ENCODE assay signal across 21 cellular contexts in the genomic region with DNA sequence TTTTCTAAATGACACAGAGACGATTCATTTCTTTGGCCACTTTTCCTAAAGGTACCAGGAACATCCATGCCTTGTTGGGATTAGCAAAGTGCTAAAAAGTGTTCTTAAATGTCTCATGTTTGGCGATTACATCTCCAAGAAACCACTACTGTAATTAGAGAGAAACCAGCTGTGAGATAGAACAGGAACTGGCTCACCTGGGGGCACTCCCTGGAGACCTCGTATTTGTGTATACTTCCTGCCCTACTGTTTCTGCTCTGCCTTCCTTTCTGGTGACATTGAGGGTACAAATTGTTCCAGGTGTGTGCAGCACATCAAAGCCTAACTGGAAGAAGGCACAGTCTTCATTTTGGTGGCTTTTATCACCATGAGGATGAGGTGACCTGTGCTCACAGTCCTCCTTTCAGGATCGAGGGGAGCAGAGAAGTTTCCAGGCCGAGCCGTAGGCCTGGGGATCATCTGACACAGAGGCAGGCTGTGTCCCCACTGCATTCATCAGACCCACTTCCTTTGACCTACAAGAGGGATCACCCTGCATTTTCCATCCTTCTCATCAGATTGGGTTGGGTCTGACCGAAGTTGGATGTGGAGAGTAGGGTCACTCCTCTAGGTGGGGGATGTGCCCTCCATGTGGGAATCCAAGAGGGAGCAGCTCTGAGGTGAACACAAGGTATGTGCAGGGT. TPM values are rescaled to one million over a fixed set of nuclear protein-coding genes. Genes with fewer than 3 reads are reported as not detected.
A peak's percentile ranks its signal among the peaks of the same experiment; 100 is the strongest.
DNase-seq lines count a peak whose midpoint lies in the region; ATAC-seq and FAIRE-seq lines count a peak whose summit lies in the region.
"Had no signal": no experiment of that assay in that cellular context is flagged by ENCODE, and none has a peak within 500 bp of the region (broad histone marks: within the 10 kb centered on the region; RNA-seq: fewer than 3 reads in every experiment).

No MANE protein-coding gene starts in this region.

- no peaks in the 10 kb centered on the region for H3K27me3 Mint-ChIP-seq in CD8-positive, alpha-beta memory T cell
- peaks cover 52% of the 10 kb centered on the region for H3K27me3 Mint-ChIP-seq in T-helper 17 cell

- CTCF ChIA-PET in CD8-positive, alpha-beta memory T cell (lab: Charles Lee), result interaction anchor here (1.6 kb wide), 2 partner anchors 20 to 22 kb away, joined by 3 to 6 read pairs; no protein-coding TSS in a partner anchor

- no peak for DNase-seq in CD8-positive, alpha-beta memory T cell
- DNase-seq in GM19239 (ENCODE audit: insufficient read length, low spot score) (peak; percentile 45), T-helper 17 cell (no peak), mesenchymal stem cell (no peak), NCI-H2196 (lab: John Stamatoyannopoulos, UW; ENCODE audit: unreplicated experiment) (no peak)
- no peak for DNase-seq in effector CD8-positive, alpha-beta T cell (lab: John Stamatoyannopoulos, UW)
- DNase-seq: activated T-cell treated with anti-CD3 and anti-CD28 coated beads, Interleukin-2, amount 50 U/mL, for 24 hours; CD4-positive, alpha-beta memory T cell; central memory CD4-positive, alpha-beta T cell; IMR-90; kidney glomerular epithelial cell; NCI-H1417 treated with DMSO at 0.1 percent for 48 hours; T-cell; testis had no signal

- H3K36me3 Mint-ChIP-seq in CD8-positive, alpha-beta memory T cell, result peaks cover 1 to 16% (median 1%) of the 10 kb centered on the region in 3 donors
- H3K36me3 Mint-ChIP-seq in T-helper 17 cell (ENCODE audit: low read depth), result no peaks in the 10 kb centered on the region

- peaks cover 18 to 38% (median 31%) of the 10 kb centered on the region in 3 donors for H3K4me1 Mint-ChIP-seq in CD8-positive, alpha-beta memory T cell
- no peaks in the 10 kb centered on the region for H3K4me1 Mint-ChIP-seq in T-helper 17 cell

- H3K9me3 ChIP-seq in CD8-positive, alpha-beta memory T cell (ENCODE audit: low read length), result peaks cover 8% of the 10 kb centered on the region
- H3K9me3 ChIP-seq in T-helper 17 cell (ENCODE audit: control insufficient read depth, low read length, poor library complexity, severe bottlenecking) (no peaks in the 10 kb centered on the region), mesenchymal stem cell (ENCODE audit: control insufficient read depth, low read length) (peaks cover 12% of the 10 kb centered on the region)
- H3K9me3 ChIP-seq: testis had no signal

- peak overlapping the region; percentile 32 to 96 (median 76) for H3K27ac Mint-ChIP-seq in CD8-positive, alpha-beta memory T cell
- H3K27ac Mint-ChIP-seq in T-helper 17 cell, result peak overlapping the region; percentile 53
- H3K27ac Mint-ChIP-seq: activated T-cell treated with anti-CD3 and anti-CD28 coated beads, Interleukin-2, amount 50 U/mL, for 24 hours had no signal

- no peak overlapping the region for H2BK15ac ChIP-seq in mesenchymal stem cell (ENCODE audit: low read depth, poor library complexity, severe bottlenecking)

- no peak overlapping the region for H2BK5ac ChIP-seq in mesenchymal stem cell (ENCODE audit: low read depth, low read length, poor library complexity, severe bottlenecking)

- peaks cover 0 to 19% (median 14%) of the 10 kb centered on the region in 5 donors for H3K9me3 Mint-ChIP-seq in CD8-positive, alpha-beta memory T cell

- peaks cover 15% of the 10 kb centered on the region for H3K4me1 ChIP-seq in CD8-positive, alpha-beta memory T cell (ENCODE audit: insufficient read depth, low read length)
- H3K4me1 ChIP-seq in mesenchymal stem cell (ENCODE audit: control insufficient read depth, insufficient read depth, low read depth, low read length), result no peaks in the 10 kb centered on the region

- no peak overlapping the region for H2AFZ ChIP-seq in mesenchymal stem cell (ENCODE audit: low read depth, low read length)

- no peak for FAIRE-seq in GM19239 (lab: Jason Lieb, UNC)
- FAIRE-seq: A204.1, H1, RCC 7860 had no signal

- H3K4me2 ChIP-seq in mesenchymal stem cell (ENCODE audit: low read length, poor library complexity, severe bottlenecking), result no peak overlapping the region

- H3K14ac ChIP-seq in mesenchymal stem cell (ENCODE audit: low read length in 2 of 2), result no peak overlapping the region

- ATAC-seq in HG02840 (IDR thresholded peaks at IDR 0.05; ENCODE audit: low FRiP score, unreplicated experiment) (peak; percentile 73), T-helper 17 cell (peak; percentile 36), GM18498 (IDR thresholded peaks at IDR 0.05; ENCODE audit: unreplicated experiment) (no peak)
- ATAC-seq: T-cell had no signal

- no peak overlapping the region for H4K91ac ChIP-seq in mesenchymal stem cell (ENCODE audit: low read length)

- no peak overlapping the region for H3K4ac ChIP-seq in mesenchymal stem cell (ENCODE audit: low read depth in 1 of 2, low read length in 2 of 2)

- H3K36me3 ChIP-seq in CD8-positive, alpha-beta memory T cell (ENCODE audit: insufficient read depth, low read length), result no peaks in the 10 kb centered on the region
- H3K36me3 ChIP-seq in mesenchymal stem cell (ENCODE audit: control insufficient read depth in 1 of 2, insufficient read depth in 2 of 2, low read depth in 1 of 2, low read length in 2 of 2), result no peaks in the 10 kb centered on the region

- H4K8ac ChIP-seq in mesenchymal stem cell (ENCODE audit: low read length), result no peak overlapping the region

- H3K27ac ChIP-seq in CD8-positive, alpha-beta memory T cell (ENCODE audit: low read depth, low read length), result no peak overlapping the region
- no peak overlapping the region for H3K27ac ChIP-seq in mesenchymal stem cell (ENCODE audit: low read length, poor library complexity, severe bottlenecking)
- H3K27ac ChIP-seq: testis had no signal

- no peak overlapping the region for H3K4me3 ChIP-seq in CD8-positive, alpha-beta memory T cell (ENCODE audit: low read length)
- no peak overlapping the region for H3K4me3 ChIP-seq in mesenchymal stem cell (ENCODE audit: insufficient read depth in 1 of 2, low read depth in 1 of 2, low read length in 2 of 2)
- H3K4me3 ChIP-seq: testis had no signal

- no peak overlapping the region for H3K18ac ChIP-seq in mesenchymal stem cell (ENCODE audit: low read depth in 1 of 2, low read length in 2 of 2)

- no peaks in the 10 kb centered on the region for H3K79me1 ChIP-seq in mesenchymal stem cell (replicated peaks; ENCODE audit: low read length, poor library complexity, severe bottlenecking)

- no peak overlapping the region for H2AK5ac ChIP-seq in mesenchymal stem cell (ENCODE audit: low read length, severe bottlenecking)

- H3K27me3 ChIP-seq in CD8-positive, alpha-beta memory T cell (ENCODE audit: insufficient read depth, low read length, poor library complexity, severe bottlenecking), result no peaks in the 10 kb centered on the region
- peaks cover 0 to 20% of the 10 kb centered on the region in 2 experiments for H3K27me3 ChIP-seq in mesenchymal stem cell (ENCODE audit: control insufficient read depth in 1 of 2, insufficient read depth in 1 of 2, low read length in 2 of 2)
- H3K27me3 ChIP-seq: testis had no signal

- no peak overlapping the region for H2BK120ac ChIP-seq in mesenchymal stem cell (ENCODE audit: low read depth, low read length)

- no peak overlapping the region for H2BK12ac ChIP-seq in mesenchymal stem cell (ENCODE audit: low read length in 2 of 2)

- no peak overlapping the region for H3K23ac ChIP-seq in mesenchymal stem cell (ENCODE audit: low read length in 2 of 2)

- POLR2A ChIA-PET in CD8-positive, alpha-beta memory T cell (lab: Charles Lee), result no interaction called here

- 68% methylated on average over 5 of the region's 7 CpGs for WGBS in mesenchymal stem cell

- H3K4me3 Mint-ChIP-seq in CD8-positive, alpha-beta memory T cell, result peak overlapping the region in 5 of 7 donors; percentile 18 to 57 (median 44)
- H3K4me3 Mint-ChIP-seq in T-helper 17 cell, result no peak overlapping the region
- H3K4me3 Mint-ChIP-seq: activated T-cell treated with anti-CD3 and anti-CD28 coated beads, Interleukin-2, amount 50 U/mL, for 24 hours; T-cell had no signal

- H3K9ac ChIP-seq in mesenchymal stem cell (ENCODE audit: low read length), result no peak overlapping the region

RNA-seq across cellular contexts. Expression of gene CCL4, which starts 23.7 kb away (rescaled TPM):
- total RNA-seq in CD8-positive, alpha-beta memory T cell, result 1,000 to 10,000 TPM; 1,703 to 1,794 TPM
- polyA plus RNA-seq in CD8-positive, alpha-beta memory T cell, result 161 TPM
- total RNA-seq in T-helper 17 cell, result 1 to 10 TPM; 2.2 to 2.4 TPM
- polyA plus RNA-seq in mesenchymal stem cell (2013, experiment 1 of 2), result not detected
- not detected for polyA plus RNA-seq in mesenchymal stem cell (2013, experiment 2 of 2)
- total RNA-seq: H1, IMR-90, NCI-H460 had no signal
- polyA plus RNA-seq: H1, IMR-90 had no signal

RNA-seq across cellular contexts. Expression of gene CCL3, which starts 37.4 kb away (rescaled TPM):
- 1,000 to 10,000 TPM; 1,154 to 1,264 TPM for total RNA-seq in CD8-positive, alpha-beta memory T cell
- 2.3 TPM for polyA plus RNA-seq in CD8-positive, alpha-beta memory T cell
- total RNA-seq in T-helper 17 cell, result 1 to 10 TPM; 5.8 to 8.8 TPM
- not detected for polyA plus RNA-seq in mesenchymal stem cell (2013, experiment 1 of 2)
- polyA plus RNA-seq in mesenchymal stem cell (2013, experiment 2 of 2), result not detected
- total RNA-seq: H1, IMR-90, NCI-H460 had no signal
- polyA plus RNA-seq: CD4-positive, alpha-beta memory T cell; H1; IMR-90 had no signal

RNA-seq across cellular contexts. Expression of gene TBC1D3B, which starts 49.1 kb away (rescaled TPM):
- 1 to 10 TPM; 3.3 to 4.4 TPM for total RNA-seq in CD8-positive, alpha-beta memory T cell
- 0.49 TPM for polyA plus RNA-seq in CD8-positive, alpha-beta memory T cell
- total RNA-seq in T-helper 17 cell, result 1 to 10 TPM; 3.5 to 3.6 TPM
- polyA plus RNA-seq in mesenchymal stem cell (2013, experiment 1 of 2), result 1.2 TPM
- 1.3 TPM for polyA plus RNA-seq in mesenchymal stem cell (2013, experiment 2 of 2)
- total RNA-seq: IMR-90, mononuclear cell had no signal
- polyA plus RNA-seq: CD4-positive, alpha-beta memory T cell had no signal

Comparison
In these comparisons a context has a peak if more than half of its experiments do, and no peak if none do; other contexts are left out.
1. RNA of gene CCL4, which starts 23.7 kb away (total RNA-seq): 1,703 to 1,794 TPM in CD8-positive, alpha-beta memory T cell; 2.2 to 2.4 TPM in T-helper 17 cell; every median in the first group is over 100 times any median in the second.
2. RNA of gene CCL3, which starts 37.4 kb away (total RNA-seq): 1,154 to 1,264 TPM in CD8-positive, alpha-beta memory T cell; 5.8 to 8.8 TPM in T-helper 17 cell; every median in the first group is over 100 times any median in the second.